In the genomic region with DNA sequence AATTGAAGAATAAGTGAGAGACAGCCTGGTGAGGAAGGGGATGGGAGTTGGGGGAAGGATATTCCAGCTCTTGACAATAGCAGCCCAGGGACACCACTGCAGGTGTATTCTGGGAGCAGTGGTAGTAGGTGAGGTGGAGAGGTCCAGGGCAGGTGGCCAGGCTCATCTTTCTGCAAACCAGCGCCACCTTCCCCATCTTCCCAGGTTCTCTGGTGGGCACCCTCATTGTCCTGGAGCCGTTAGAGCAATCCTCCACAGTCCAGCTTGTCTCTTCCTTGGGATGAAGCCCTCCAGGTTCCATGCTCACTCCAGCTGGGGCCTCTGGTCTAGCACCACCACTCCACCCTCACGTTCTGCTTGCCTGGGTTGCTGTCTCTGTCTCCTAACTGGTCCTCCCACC, we compare ENCODE assay signal across 16 cellular contexts.
DNase-seq lines count a peak whose midpoint lies in the region; ATAC-seq and TF ChIP-seq lines count a peak whose summit lies in the region.
"Had no signal": no experiment of that assay in that cellular context is flagged by ENCODE, and none has a peak within 500 bp of the region (broad histone marks: within the 10 kb centered on the region; RNA-seq: fewer than 3 reads in every experiment).

No MANE protein-coding gene starts in this region.

- peaks cover 3% of the 10 kb centered on the region for H3K4me1 Mint-ChIP-seq in activated T-cell treated with anti-CD3 and anti-CD28 coated beads, Interleukin-2, amount 50 U/mL, for 24 hours (ENCODE audit: low read depth)
- peaks cover 1% of the 10 kb centered on the region for H3K4me1 Mint-ChIP-seq in activated T-cell treated with anti-CD3 and anti-CD28 coated beads, Interleukin-2, amount 50 U/mL, for 72 hours (ENCODE audit: low read depth)
- peaks cover 0 to 3% of the 10 kb centered on the region in 2 donors for H3K4me1 Mint-ChIP-seq in natural killer cell treated with Interleukin-12 subunit alpha and Interleukin-12 subunit beta and Interleukin-15 and Interleukin-18, amount 100 ng/mL, for 72 hours (ENCODE audit: low read depth in 2 of 2)
- H3K4me1 Mint-ChIP-seq in natural killer cell, result peaks cover 0 to 9% of the 10 kb centered on the region in 2 donors
- peaks cover 1 to 4% of the 10 kb centered on the region in 2 donors for H3K4me1 Mint-ChIP-seq in effector memory CD8-positive, alpha-beta T cell (ENCODE audit: low read depth in 2 of 2)

- H3K36me3 Mint-ChIP-seq in activated T-cell treated with anti-CD3 and anti-CD28 coated beads, Interleukin-2, amount 50 U/mL, for 24 hours (ENCODE audit: low read depth), result no peaks in the 10 kb centered on the region
- no peaks in the 10 kb centered on the region for H3K36me3 Mint-ChIP-seq in activated T-cell treated with anti-CD3 and anti-CD28 coated beads, Interleukin-2, amount 50 U/mL, for 72 hours (ENCODE audit: insufficient read depth in 2 of 2)
- no peaks in the 10 kb centered on the region for H3K36me3 Mint-ChIP-seq in natural killer cell treated with Interleukin-12 subunit alpha and Interleukin-12 subunit beta and Interleukin-15 and Interleukin-18, amount 100 ng/mL, for 72 hours
- H3K36me3 Mint-ChIP-seq in natural killer cell, result no peaks in the 10 kb centered on the region
- no peaks in the 10 kb centered on the region for H3K36me3 Mint-ChIP-seq in effector memory CD8-positive, alpha-beta T cell (ENCODE audit: insufficient read depth)
- H3K36me3 Mint-ChIP-seq: CD4-positive, alpha-beta memory T cell had no signal

- no peak for ATAC-seq in activated T-cell treated with anti-CD3 and anti-CD28 coated beads, Interleukin-2, amount 50 U/mL, for 72 hours (replicated peaks in 1 of 2)
- no peak for ATAC-seq in natural killer cell treated with Interleukin-12 subunit alpha and Interleukin-12 subunit beta and Interleukin-15 and Interleukin-18, amount 100 ng/mL, for 72 hours
- no peak for ATAC-seq in natural killer cell
- ATAC-seq in effector memory CD8-positive, alpha-beta T cell (replicated peaks), result no peak

- DNase-seq in activated T-cell treated with anti-CD3 and anti-CD28 coated beads, Interleukin-2, amount 50 U/mL, for 24 hours, result peak; percentile 11
- no peak for DNase-seq in activated T-cell treated with anti-CD3 and anti-CD28 coated beads, Interleukin-2, amount 50 U/mL, for 72 hours
- DNase-seq in natural killer cell treated with Interleukin-12 subunit alpha and Interleukin-12 subunit beta and Interleukin-15 and Interleukin-18, amount 100 ng/mL, for 72 hours (ENCODE audit: low spot score), result peak; percentile 28
- DNase-seq in natural killer cell (no peak), mesenteric fat pad (ENCODE audit: low spot score) (peak; percentile 72), NOMO-1 treated with DMSO at 0.1 percent for 48 hours (lab: John Stamatoyannopoulos, UW; ENCODE audit: unreplicated experiment) (no peak)
- DNase-seq in effector memory CD8-positive, alpha-beta T cell, result no peak
- DNase-seq: C1 segment of cervical spinal cord; Calu3; CD4-positive, alpha-beta memory T cell; COR-L47; DMS53; DMS79 treated with DMSO at 0.1 percent for 48 hours; GF-D8; GOT3; HFFc6 had no signal

- intact Hi-C loops in natural killer cell (cut with micrococcal nuclease), result no loop called here

- H3K4me3 Mint-ChIP-seq in activated T-cell treated with anti-CD3 and anti-CD28 coated beads, Interleukin-2, amount 50 U/mL, for 24 hours, result no peak overlapping the region
- H3K4me3 Mint-ChIP-seq in activated T-cell treated with anti-CD3 and anti-CD28 coated beads, Interleukin-2, amount 50 U/mL, for 72 hours, result no peak overlapping the region
- H3K4me3 Mint-ChIP-seq in natural killer cell treated with Interleukin-12 subunit alpha and Interleukin-12 subunit beta and Interleukin-15 and Interleukin-18, amount 100 ng/mL, for 72 hours, result no peak overlapping the region
- H3K4me3 Mint-ChIP-seq in natural killer cell, result no peak overlapping the region
- H3K4me3 Mint-ChIP-seq in effector memory CD8-positive, alpha-beta T cell, result no peak overlapping the region
- H3K4me3 Mint-ChIP-seq: CD4-positive, alpha-beta memory T cell; HFFc6 had no signal

- no peaks in the 10 kb centered on the region for H3K9me3 Mint-ChIP-seq in activated T-cell treated with anti-CD3 and anti-CD28 coated beads, Interleukin-2, amount 50 U/mL, for 24 hours
- H3K9me3 Mint-ChIP-seq in activated T-cell treated with anti-CD3 and anti-CD28 coated beads, Interleukin-2, amount 50 U/mL, for 72 hours, result no peaks in the 10 kb centered on the region
- H3K9me3 Mint-ChIP-seq in natural killer cell treated with Interleukin-12 subunit alpha and Interleukin-12 subunit beta and Interleukin-15 and Interleukin-18, amount 100 ng/mL, for 72 hours, result no peaks in the 10 kb centered on the region
- H3K9me3 Mint-ChIP-seq in natural killer cell, result no peaks in the 10 kb centered on the region
- H3K9me3 Mint-ChIP-seq in effector memory CD8-positive, alpha-beta T cell, result no peaks in the 10 kb centered on the region
- H3K9me3 Mint-ChIP-seq: CD4-positive, alpha-beta memory T cell; HFFc6 had no signal

- H3K27me3 Mint-ChIP-seq in activated T-cell treated with anti-CD3 and anti-CD28 coated beads, Interleukin-2, amount 50 U/mL, for 24 hours, result peaks cover 8% of the 10 kb centered on the region
- H3K27me3 Mint-ChIP-seq in activated T-cell treated with anti-CD3 and anti-CD28 coated beads, Interleukin-2, amount 50 U/mL, for 72 hours (ENCODE audit: low read depth), result peaks cover 22% of the 10 kb centered on the region
- H3K27me3 Mint-ChIP-seq in natural killer cell treated with Interleukin-12 subunit alpha and Interleukin-12 subunit beta and Interleukin-15 and Interleukin-18, amount 100 ng/mL, for 72 hours, result peaks cover 8 to 31% of the 10 kb centered on the region in 2 donors
- H3K27me3 Mint-ChIP-seq in natural killer cell (ENCODE audit: low read depth in 2 of 2), result peaks cover 25 to 39% of the 10 kb centered on the region in 2 donors
- H3K27me3 Mint-ChIP-seq in effector memory CD8-positive, alpha-beta T cell, result peaks cover 38 to 85% of the 10 kb centered on the region in 2 donors

- no peak overlapping the region for H3K27ac Mint-ChIP-seq in activated T-cell treated with anti-CD3 and anti-CD28 coated beads, Interleukin-2, amount 50 U/mL, for 24 hours
- H3K27ac Mint-ChIP-seq in activated T-cell treated with anti-CD3 and anti-CD28 coated beads, Interleukin-2, amount 50 U/mL, for 72 hours, result no peak overlapping the region
- no peak overlapping the region for H3K27ac Mint-ChIP-seq in natural killer cell treated with Interleukin-12 subunit alpha and Interleukin-12 subunit beta and Interleukin-15 and Interleukin-18, amount 100 ng/mL, for 72 hours
- no peak overlapping the region for H3K27ac Mint-ChIP-seq in natural killer cell
- no peak overlapping the region for H3K27ac Mint-ChIP-seq in effector memory CD8-positive, alpha-beta T cell
- H3K27ac Mint-ChIP-seq: CD4-positive, alpha-beta memory T cell; HFFc6 had no signal

- TF ChIP-seq CTCF in natural killer cell (IDR thresholded peaks at IDR 0.05), result no peak

Comparison
In these comparisons a context has a peak if more than half of its experiments do, and no peak if none do; other contexts are left out.
1. DNase-seq: peak in activated T-cell treated with anti-CD3 and anti-CD28 coated beads, Interleukin-2, amount 50 U/mL, for 24 hours (single experiment), natural killer cell treated with Interleukin-12 subunit alpha and Interleukin-12 subunit beta and Interleukin-15 and Interleukin-18, amount 100 ng/mL, for 72 hours (single experiment) and mesenteric fat pad (single experiment); none in activated T-cell treated with anti-CD3 and anti-CD28 coated beads, Interleukin-2, amount 50 U/mL, for 72 hours (0 of 2), natural killer cell (single experiment), effector memory CD8-positive, alpha-beta T cell (0 of 3) and NOMO-1 treated with DMSO at 0.1 percent for 48 hours (single experiment).